ENCODE assay signal across 2 cellular contexts in genomic region chr4:17781831-17782287, GRCh38.
TF ChIP-seq lines count a peak whose summit lies in the region.

No MANE protein-coding gene starts in this region.

TF ChIP-seq in A549, 52 proteins besides CTCF, POLR2A, EP300 and RAD21:
- no peak for TF ChIP-seq HEYL (CRISPR knock-in tag; IDR thresholded peaks at IDR 0.05)
- no peak for TF ChIP-seq ELK1 (IDR thresholded peaks at IDR 0.05; ENCODE audit: low read depth, low read length)
- no peak for TF ChIP-seq ZSCAN20 (CRISPR knock-in tag; IDR thresholded peaks at IDR 0.05)
- no peak for TF ChIP-seq SMC3 (IDR thresholded peaks at IDR 0.05)
- TF ChIP-seq KDM5A (IDR thresholded peaks at IDR 0.05), result no peak
- no peak for TF ChIP-seq NPAS2 (CRISPR knock-in tag; IDR thresholded peaks at IDR 0.05; ENCODE audit: borderline replicate concordance)
- TF ChIP-seq PBX3 (IDR thresholded peaks at IDR 0.05), result no peak
- no peak for TF ChIP-seq JUN (IDR thresholded peaks at IDR 0.05)
- no peak for TF ChIP-seq HES2 (IDR thresholded peaks at IDR 0.05)
- TF ChIP-seq FOSL2 (IDR thresholded peaks at IDR 0.05), result no peak
- TF ChIP-seq FOSL2 (CRISPR knock-in tag; IDR thresholded peaks at IDR 0.05), result no peak
- no peak for TF ChIP-seq TP53 (CRISPR knock-in tag; IDR thresholded peaks at IDR 0.05)
- TF ChIP-seq RFX5 (IDR thresholded peaks at IDR 0.05), result no peak
- TF ChIP-seq ZFP36 (IDR thresholded peaks at IDR 0.05; ENCODE audit: borderline replicate concordance, partially characterized antibody), result no peak
- TF ChIP-seq FOSB (CRISPR knock-in tag; IDR thresholded peaks at IDR 0.05), result no peak
- TF ChIP-seq HDAC2 (IDR thresholded peaks at IDR 0.05), result no peak
- TF ChIP-seq ESRRA (IDR thresholded peaks at IDR 0.05; ENCODE audit: borderline replicate concordance, low read length), result no peak
- TF ChIP-seq REST (IDR thresholded peaks at IDR 0.05), result no peak

TF ChIP-seq in H1, 55 proteins besides CTCF, POLR2A, EP300 and RAD21:
- TF ChIP-seq SIN3A (conservative IDR thresholded peaks at IDR 0.05 in 1 of 2, IDR thresholded peaks at IDR 0.05 in 1 of 2; ENCODE audit: low read depth in 1 of 2, low read length in 2 of 2) (0 out of 4 replicates have a peak, but pooled peaks of 1 of the 2 experiments have one; percentile 23), RNF2 (IDR thresholded peaks at IDR 0.05; ENCODE audit: borderline replicate concordance, low read depth, low read length, missing control alignments, poor library complexity, severe bottlenecking) (peak; percentile 71), FOSL1 (IDR thresholded peaks at IDR 0.05; ENCODE audit: insufficient read depth, low read depth, low read length) (no peak), SUZ12 (IDR thresholded peaks at IDR 0.05; ENCODE audit: low read length) (peak; percentile 46; the same call in 1 of the 2 replicates)
